In the genomic region with DNA sequence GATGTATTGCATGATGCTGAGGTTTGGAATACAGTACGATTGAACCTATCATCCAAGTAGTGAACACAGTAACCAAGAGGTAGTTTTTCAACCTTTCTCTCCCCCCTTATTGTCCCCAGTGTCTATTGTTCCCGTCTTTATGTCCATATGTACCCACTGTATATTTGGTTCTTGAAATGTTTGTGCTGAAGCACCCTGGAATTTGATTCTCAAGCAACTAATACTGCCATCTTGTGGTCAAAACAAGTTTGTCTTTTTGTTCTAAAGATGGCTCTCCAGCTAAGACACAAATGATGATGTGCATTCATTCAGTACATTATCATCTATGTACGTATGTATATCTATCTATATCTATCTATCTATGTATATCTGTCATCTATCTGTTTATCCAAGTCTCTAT, we compare ENCODE assay signal across 8 cellular contexts. TPM values are rescaled to one million over a fixed set of nuclear protein-coding genes. Genes with fewer than 3 reads are reported as not detected.
DNase-seq lines count a peak whose midpoint lies in the region; ATAC-seq and TF ChIP-seq lines count a peak whose summit lies in the region.

No MANE protein-coding gene starts in this region.

- no peaks in the 10 kb centered on the region for H4K20me1 ChIP-seq in DND-41 (ENCODE audit: insufficient read depth, low read length)

- no peaks in the 10 kb centered on the region for H3K27me3 ChIP-seq in DND-41 (ENCODE audit: insufficient read depth, low read length, poor library complexity)

- no peak overlapping the region for H2AFZ ChIP-seq in DND-41 (ENCODE audit: low read depth, low read length)

- H3K4me3 Mint-ChIP-seq in immature natural killer cell = no peak overlapping the region

- H3K4me3 ChIP-seq in DND-41 (ENCODE audit: low read depth in 1 of 2, low read length in 2 of 2) = no peak overlapping the region
- H3K4me3 ChIP-seq in WI38 (ENCODE audit: low read depth, low read length) = no peak overlapping the region

- H3K36me3 ChIP-seq in DND-41 (ENCODE audit: insufficient read depth, low read length) = no peaks in the 10 kb centered on the region

- TF ChIP-seq CTCF in DND-41 (IDR thresholded peaks at IDR 0.05; ENCODE audit: borderline replicate concordance, extremely low read depth, low read length, poor library complexity, severe bottlenecking) (peak; percentile 57), WI38 (IDR thresholded peaks at IDR 0.05; ENCODE audit: low read depth, low read length) (peak; percentile 5; the same call in 1 of the 2 replicates)

- no peak overlapping the region for H3K9ac ChIP-seq in DND-41 (ENCODE audit: low read depth, low read length)

- no peaks in the 10 kb centered on the region for H3K9me3 Mint-ChIP-seq in immature natural killer cell

- H3K9me3 ChIP-seq in DND-41 (ENCODE audit: insufficient read depth, low read length, severe bottlenecking) = no peaks in the 10 kb centered on the region

- no peak overlapping the region for H3K4me2 ChIP-seq in DND-41 (ENCODE audit: insufficient read depth, low read length)

- DNase-seq in DND-41 (no peak), NCI-H1930 (lab: John Stamatoyannopoulos, UW) (peak; percentile 32 to 37), immature natural killer cell (peak in 2 of 3 donors; percentile 1 to 17), GF-D8 (lab: John Stamatoyannopoulos, UW) (no peak)
- no peak for DNase-seq in stimulated activated CD4-positive, alpha-beta T cell treated with anti-CD3 and anti-CD28 coated beads, Interleukin-4, amount 100 ng/mL, for 24 hours
- no peak for DNase-seq in stimulated activated CD4-positive, alpha-beta T cell treated with anti-CD3 and anti-CD28 coated beads, Interleukin-2, amount 100 ng/mL, for 24 hours

- H3K4me1 Mint-ChIP-seq in immature natural killer cell = no peaks in the 10 kb centered on the region

- H3K27me3 Mint-ChIP-seq in immature natural killer cell (ENCODE audit: low read depth in 3 of 3) = peaks cover 0 to 8% (median 0%) of the 10 kb centered on the region in 3 donors

- ATAC-seq in DND-41 (ENCODE audit: insufficient read depth, low read depth) (no peak), GM21723 (IDR thresholded peaks at IDR 0.05; ENCODE audit: unreplicated experiment) (peak; percentile 68)

- no peaks in the 10 kb centered on the region for H3K4me1 ChIP-seq in DND-41 (ENCODE audit: insufficient read depth, low read length)

- H3K27ac ChIP-seq in DND-41 (ENCODE audit: low read length) = no peak overlapping the region

- H3K36me3 Mint-ChIP-seq in immature natural killer cell = no peaks in the 10 kb centered on the region

- H3K79me2 ChIP-seq in DND-41 (ENCODE audit: insufficient read depth, low read length) = no peaks in the 10 kb centered on the region

- H3K27ac Mint-ChIP-seq in immature natural killer cell = no peak overlapping the region

RNA-seq across cellular contexts. Expression of a gene that starts 33.5 kb away (rescaled TPM):
- polyA plus RNA-seq in immature natural killer cell = not detected

Comparison
In these comparisons a context has a peak if more than half of its experiments do, and no peak if none do; other contexts are left out.
1. DNase-seq: peak in NCI-H1930 (2 of 2) and immature natural killer cell (2 of 3); none in DND-41 (single experiment), stimulated activated CD4-positive, alpha-beta T cell treated with anti-CD3 and anti-CD28 coated beads, Interleukin-4, amount 100 ng/mL, for 24 hours (single experiment), GF-D8 (single experiment) and stimulated activated CD4-positive, alpha-beta T cell treated with anti-CD3 and anti-CD28 coated beads, Interleukin-2, amount 100 ng/mL, for 24 hours (0 of 2).